8 cellular contexts compared by ENCODE assay signal in the genomic region with DNA sequence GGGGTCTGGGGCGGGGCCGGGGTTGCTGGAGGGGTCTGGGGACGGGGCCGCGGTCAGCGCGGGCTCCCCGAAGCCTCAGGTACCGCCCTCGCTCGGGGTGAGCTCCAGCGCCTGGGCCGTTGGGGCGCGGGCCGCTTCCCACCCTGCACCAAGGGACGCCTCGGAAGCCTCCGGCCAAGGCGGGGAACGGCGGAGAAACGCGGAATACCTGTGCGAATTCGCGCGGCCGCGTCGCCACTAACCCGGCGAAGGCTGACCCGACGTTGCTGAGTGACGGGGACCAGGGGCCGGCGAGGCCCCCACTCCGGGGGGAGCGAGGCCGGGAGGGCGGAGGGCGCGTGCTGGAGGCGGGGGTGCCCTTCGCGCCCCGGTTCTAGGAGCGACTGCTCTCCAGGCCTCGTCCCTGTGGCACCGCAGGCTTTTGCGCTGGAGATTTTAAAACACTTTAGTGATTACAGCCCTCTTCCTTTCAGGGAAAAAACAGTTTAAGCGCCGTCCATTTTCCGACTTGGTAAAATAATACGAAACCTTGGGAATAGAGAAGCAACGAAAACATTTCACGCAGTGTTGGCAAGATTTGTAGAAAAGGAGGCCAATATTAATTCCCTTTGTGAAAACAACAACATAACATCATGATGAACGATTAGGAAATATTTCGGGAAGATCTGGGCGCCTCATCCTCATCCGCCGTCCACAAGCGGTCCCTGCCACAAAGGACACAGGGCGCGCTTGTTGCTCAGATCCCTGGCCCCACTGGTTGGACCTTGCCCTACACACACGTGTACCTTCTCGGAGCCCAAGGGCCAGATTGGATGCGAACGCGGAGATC. TPM values are rescaled to one million over a fixed set of nuclear protein-coding genes. Genes with fewer than 3 reads are reported as not detected.
A peak's percentile ranks its signal among the peaks of the same experiment; 100 is the strongest.
DNase-seq lines count a peak whose midpoint lies in the region; FAIRE-seq and TF ChIP-seq lines count a peak whose summit lies in the region.

No MANE protein-coding gene starts in this region.

- H3K9me3 Mint-ChIP-seq in activated naive CD4-positive, alpha-beta T cell treated with anti-CD3 and anti-CD28 coated beads, Interleukin-2, amount 50 U/mL, for 24 hours: peaks cover 12% of the 10 kb centered on the region
- no peaks in the 10 kb centered on the region for H3K9me3 Mint-ChIP-seq in activated CD4-positive, alpha-beta memory T cell treated with anti-CD3 and anti-CD28 coated beads, Interleukin-2, amount 10 ng/mL, durations not matched to agents 7 days and 5 days

- H3K27ac ChIP-seq in right atrium auricular region: no peak overlapping the region

- DNase-seq in activated naive CD4-positive, alpha-beta T cell treated with anti-CD3 and anti-CD28 coated beads, Interleukin-2, amount 50 U/mL, for 16 hours: no peak
- no peak for DNase-seq in activated CD4-positive, alpha-beta memory T cell treated with anti-CD3 and anti-CD28 coated beads, Interleukin-2, amount 10 ng/mL, durations not matched to agents 7 days and 5 days
- DNase-seq in right atrium auricular region (ENCODE audit: low spot score) (peak; percentile 46), skeletal muscle cell (ENCODE audit: low read depth) (no peak), activated gamma-delta T cell treated with Interleukin-2 at 50 U/mL for 16 hours (no peak), GM19239 (ENCODE audit: insufficient read length, low spot score) (no peak)
- DNase-seq in stimulated activated CD4-positive, alpha-beta T cell treated with anti-CD3 and anti-CD28 coated beads, Interleukin-4, amount 100 ng/mL, for 4 hours: no peak

- peaks cover 18% of the 10 kb centered on the region for H3K4me1 Mint-ChIP-seq in activated naive CD4-positive, alpha-beta T cell treated with anti-CD3 and anti-CD28 coated beads, Interleukin-2, amount 50 U/mL, for 24 hours
- H3K4me1 Mint-ChIP-seq in activated CD4-positive, alpha-beta memory T cell treated with anti-CD3 and anti-CD28 coated beads, Interleukin-2, amount 10 ng/mL, durations not matched to agents 7 days and 5 days: peaks cover 22% of the 10 kb centered on the region

- H3K4me3 Mint-ChIP-seq in activated naive CD4-positive, alpha-beta T cell treated with anti-CD3 and anti-CD28 coated beads, Interleukin-2, amount 50 U/mL, for 24 hours: peak overlapping the region; percentile 65
- peak overlapping the region; percentile 20 for H3K4me3 Mint-ChIP-seq in activated CD4-positive, alpha-beta memory T cell treated with anti-CD3 and anti-CD28 coated beads, Interleukin-2, amount 10 ng/mL, durations not matched to agents 7 days and 5 days

- FAIRE-seq in GM19239 (lab: Jason Lieb, UNC): no peak

- H3K36me3 ChIP-seq in right atrium auricular region: no peaks in the 10 kb centered on the region

- peaks cover 56% of the 10 kb centered on the region for H3K27me3 Mint-ChIP-seq in activated naive CD4-positive, alpha-beta T cell treated with anti-CD3 and anti-CD28 coated beads, Interleukin-2, amount 50 U/mL, for 24 hours
- peaks cover 70% of the 10 kb centered on the region for H3K27me3 Mint-ChIP-seq in activated CD4-positive, alpha-beta memory T cell treated with anti-CD3 and anti-CD28 coated beads, Interleukin-2, amount 10 ng/mL, durations not matched to agents 7 days and 5 days

- H3K36me3 Mint-ChIP-seq in activated naive CD4-positive, alpha-beta T cell treated with anti-CD3 and anti-CD28 coated beads, Interleukin-2, amount 50 U/mL, for 24 hours: peaks cover 5% of the 10 kb centered on the region
- peaks cover 7% of the 10 kb centered on the region for H3K36me3 Mint-ChIP-seq in activated CD4-positive, alpha-beta memory T cell treated with anti-CD3 and anti-CD28 coated beads, Interleukin-2, amount 10 ng/mL, durations not matched to agents 7 days and 5 days (ENCODE audit: low read depth)

- no peak overlapping the region for H3K27ac Mint-ChIP-seq in activated naive CD4-positive, alpha-beta T cell treated with anti-CD3 and anti-CD28 coated beads, Interleukin-2, amount 50 U/mL, for 24 hours
- no peak overlapping the region for H3K27ac Mint-ChIP-seq in activated CD4-positive, alpha-beta memory T cell treated with anti-CD3 and anti-CD28 coated beads, Interleukin-2, amount 10 ng/mL, durations not matched to agents 7 days and 5 days

- POLR2A ChIA-PET in activated CD4-positive, alpha-beta memory T cell treated with anti-CD3 and anti-CD28 coated beads, Interleukin-2, amount 10 ng/mL, durations not matched to agents 7 days and 5 days (lab: Charles Lee): interaction anchor here (1.4 kb wide), 1 partner anchor 9 kb away, joined by 3 read pairs; no protein-coding TSS in a partner anchor

- peaks cover 0 to 7% of the 10 kb centered on the region in 2 donors for H3K9me3 ChIP-seq in right atrium auricular region

- H3K4me1 ChIP-seq in right atrium auricular region: peaks cover 0 to 25% of the 10 kb centered on the region in 2 donors

- no peak for TF ChIP-seq CTCF in right atrium auricular region (IDR thresholded peaks at IDR 0.05)

- H3K27me3 ChIP-seq in right atrium auricular region: peaks cover 25 to 26% of the 10 kb centered on the region in 2 donors

- H3K4me3 ChIP-seq in right atrium auricular region (peak overlapping the region; percentile 19 to 55), skeletal muscle cell (ENCODE audit: low read depth, low read length) (peak overlapping the region; percentile 43)

- CTCF ChIA-PET in activated CD4-positive, alpha-beta memory T cell treated with anti-CD3 and anti-CD28 coated beads, Interleukin-2, amount 10 ng/mL, durations not matched to agents 7 days and 5 days (lab: Charles Lee): interaction anchor here (0.7 kb wide), 1 partner anchor 134 kb away, joined by 6 read pairs; no protein-coding TSS in a partner anchor

RNA-seq across cellular contexts. Expression of a gene that starts 1.0 kb away (rescaled TPM):
- under 1 TPM; 0.18 TPM for total RNA-seq in activated CD4-positive, alpha-beta memory T cell treated with anti-CD3 and anti-CD28 coated beads, Interleukin-2, amount 10 ng/mL, durations not matched to agents 7 days and 5 days
- not detected for total RNA-seq in right atrium auricular region
